Comparison of ENCODE assay signal across 15 cellular contexts in the genomic region with DNA sequence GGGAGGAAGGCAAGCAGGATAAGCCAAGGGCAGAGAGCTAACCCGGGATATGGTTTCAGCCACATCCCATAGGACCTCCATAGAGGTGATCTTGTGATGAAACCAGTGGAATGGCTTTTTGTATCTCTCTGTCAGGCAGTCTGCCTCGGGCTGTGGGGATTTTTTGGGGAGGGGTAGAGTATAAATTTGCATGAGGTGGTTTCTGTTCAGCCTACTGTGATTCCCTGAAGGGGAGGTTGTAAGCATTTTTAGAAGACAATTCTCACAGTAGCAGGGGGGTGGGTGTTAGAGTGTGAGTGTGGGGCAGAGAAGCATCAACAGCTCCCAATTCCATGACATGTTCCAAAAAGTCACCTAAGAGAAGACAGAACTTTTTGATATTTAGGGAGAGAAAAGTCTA. TPM values are rescaled to one million over a fixed set of nuclear protein-coding genes. Genes with fewer than 3 reads are reported as not detected.
DNase-seq lines count a peak whose midpoint lies in the region; ATAC-seq lines count a peak whose summit lies in the region.
"Had no signal": no experiment of that assay in that cellular context is flagged by ENCODE, and none has a peak within 500 bp of the region (broad histone marks: within the 10 kb centered on the region; RNA-seq: fewer than 3 reads in every experiment).

No MANE protein-coding gene starts in this region.

- intact Hi-C loops in naive thymus-derived CD4-positive, alpha-beta T cell (cut with micrococcal nuclease), result no loop called here

- H3K9me3 ChIP-seq in naive thymus-derived CD4-positive, alpha-beta T cell (ENCODE audit: control insufficient read depth in 2 of 3, low read length in 3 of 3), result no peaks in the 10 kb centered on the region

- H3K36me3 Mint-ChIP-seq in naive thymus-derived CD4-positive, alpha-beta T cell, result peaks cover 0 to 3% (median 0%) of the 10 kb centered on the region in 5 donors

- no peak overlapping the region for H3K4me3 Mint-ChIP-seq in naive thymus-derived CD4-positive, alpha-beta T cell

- no peak for DNase-seq in naive thymus-derived CD4-positive, alpha-beta T cell
- DNase-seq in NCI-H2107 treated with DMSO at 0.1 percent for 48 hours (lab: John Stamatoyannopoulos, UW; ENCODE audit: unreplicated experiment), result no peak
- DNase-seq in activated CD4-positive, CD25-positive, alpha-beta regulatory T cell treated with anti-CD3 and anti-CD28 coated beads, Interleukin-2, amount 50 U/mL, for 72 hours, result no peak
- DNase-seq in GDM1 (lab: John Stamatoyannopoulos, UW), result no peak
- no peak for DNase-seq in NCI-H748 treated with DMSO at 0.1 percent for 48 hours (lab: John Stamatoyannopoulos, UW)
- DNase-seq: activated CD4-positive, alpha-beta T cell treated with anti-CD3 and anti-CD28 coated beads for 1 hour; activated naive CD4-positive, alpha-beta T cell treated with Interleukin-2 at 50 U/mL for 16 hours; dermis blood vessel endothelial cell; sigmoid colon had no signal

- H3K36me3 ChIP-seq in naive thymus-derived CD4-positive, alpha-beta T cell (ENCODE audit: control insufficient read depth in 2 of 3, insufficient read depth in 3 of 3, low read length in 3 of 3), result no peaks in the 10 kb centered on the region
- H3K36me3 ChIP-seq: sigmoid colon had no signal

- no peaks in the 10 kb centered on the region for H3K4me1 Mint-ChIP-seq in naive thymus-derived CD4-positive, alpha-beta T cell

- peaks cover 4 to 35% (median 19%) of the 10 kb centered on the region in 5 donors for H3K27me3 Mint-ChIP-seq in naive thymus-derived CD4-positive, alpha-beta T cell

- no peak overlapping the region for H3K27ac ChIP-seq in naive thymus-derived CD4-positive, alpha-beta T cell (ENCODE audit: low read depth, low read length)
- H3K27ac ChIP-seq: sigmoid colon had no signal

- CTCF ChIA-PET in naive thymus-derived CD4-positive, alpha-beta T cell (lab: Charles Lee), result no interaction called here

- no peak overlapping the region for H3K27ac Mint-ChIP-seq in naive thymus-derived CD4-positive, alpha-beta T cell

- no peak overlapping the region for H3K4me3 ChIP-seq in naive thymus-derived CD4-positive, alpha-beta T cell (ENCODE audit: low read length)
- H3K4me3 ChIP-seq: sigmoid colon had no signal

- no peaks in the 10 kb centered on the region for H3K27me3 ChIP-seq in naive thymus-derived CD4-positive, alpha-beta T cell (ENCODE audit: control insufficient read depth in 2 of 2, insufficient read depth in 2 of 2, low read length in 2 of 2)
- H3K27me3 ChIP-seq: sigmoid colon had no signal

- POLR2A ChIA-PET in naive thymus-derived CD4-positive, alpha-beta T cell (lab: Charles Lee), result no interaction called here

- peaks cover 0 to 8% (median 0%) of the 10 kb centered on the region in 11 donors for H3K9me3 Mint-ChIP-seq in naive thymus-derived CD4-positive, alpha-beta T cell

- H3K4me1 ChIP-seq in naive thymus-derived CD4-positive, alpha-beta T cell (ENCODE audit: control insufficient read depth in 2 of 2, insufficient read depth in 2 of 2, low read length in 2 of 2), result no peaks in the 10 kb centered on the region

- ATAC-seq in GM18873 (IDR thresholded peaks at IDR 0.05; ENCODE audit: low FRiP score, unreplicated experiment), result peak; percentile 93
- peak; percentile 87 for ATAC-seq in GM21825 (IDR thresholded peaks at IDR 0.05; ENCODE audit: unreplicated experiment)
- peak; percentile 93 for ATAC-seq in HG03342 (IDR thresholded peaks at IDR 0.05; ENCODE audit: unreplicated experiment)
- peak; percentile 32 for ATAC-seq in naive thymus-derived CD4-positive, alpha-beta T cell
- ATAC-seq: Panc1 had no signal

RNA-seq across cellular contexts. Expression of gene OR9A2, which starts 11.8 kb away (rescaled TPM):
- total RNA-seq in naive thymus-derived CD4-positive, alpha-beta T cell, result not detected
- not detected for polyA plus RNA-seq in naive thymus-derived CD4-positive, alpha-beta T cell
- total RNA-seq: dermis blood vessel endothelial cell, lung microvascular endothelial cell, sigmoid colon had no signal
- polyA plus RNA-seq: sigmoid colon had no signal

RNA-seq across cellular contexts. Expression of gene OR6V1, which starts 37.0 kb away (rescaled TPM):
- total RNA-seq in naive thymus-derived CD4-positive, alpha-beta T cell, result not detected
- not detected for polyA plus RNA-seq in naive thymus-derived CD4-positive, alpha-beta T cell
- total RNA-seq: dermis blood vessel endothelial cell, glomerular endothelial cell, lung microvascular endothelial cell, sigmoid colon had no signal
- polyA plus RNA-seq: sigmoid colon had no signal

RNA-seq across cellular contexts. Expression of gene KEL, which starts 52.9 kb away (rescaled TPM):
- 1 to 10 TPM in 1 of 5 experiments, under 1 TPM in 3, not detected in 1; 0.11 to 1.5 (median 0.33) TPM for total RNA-seq in naive thymus-derived CD4-positive, alpha-beta T cell
- polyA plus RNA-seq in naive thymus-derived CD4-positive, alpha-beta T cell, result under 1 TPM in 1 of 2 donors, not detected in 1; 0.21 TPM
- total RNA-seq: dermis blood vessel endothelial cell, lung microvascular endothelial cell had no signal

Comparison
In these comparisons a context has a peak if more than half of its experiments do, and no peak if none do; other contexts are left out.
1. ATAC-seq: peak in every context shown above with its lines; median percentile 93 in GM18873; 93 in HG03342; 87 in GM21825; 32 in naive thymus-derived CD4-positive, alpha-beta T cell.